Comparison of ENCODE assay signal across 9 cellular contexts in genomic region chr19:19554074-19555023, GRCh38. TPM values are rescaled to one million over a fixed set of nuclear protein-coding genes. Genes with fewer than 3 reads are reported as not detected.
DNase-seq lines count a peak whose midpoint lies in the region; TF ChIP-seq lines count a peak whose summit lies in the region.
"Had no signal": no experiment of that assay in that cellular context is flagged by ENCODE, and none has a peak within 500 bp of the region (broad histone marks: within the 10 kb centered on the region; RNA-seq: fewer than 3 reads in every experiment).

No MANE protein-coding gene starts in this region.

- H3K27me3 ChIP-seq in trophoblast cell (ENCODE audit: insufficient read depth, low read length): no peaks in the 10 kb centered on the region
- H3K27me3 ChIP-seq: SJSA1 had no signal

- H3K23ac ChIP-seq in trophoblast cell (ENCODE audit: low read length): no peak overlapping the region

- no peaks in the 10 kb centered on the region for H3K79me2 ChIP-seq in trophoblast cell (ENCODE audit: control insufficient read depth, insufficient read depth, low read length, poor library complexity)

- no peak overlapping the region for H2AFZ ChIP-seq in trophoblast cell (ENCODE audit: insufficient read depth, low read length, poor library complexity)

- H3K14ac ChIP-seq in trophoblast cell (ENCODE audit: low read length): no peak overlapping the region

- H3K9me3 ChIP-seq in trophoblast cell (ENCODE audit: insufficient read depth, low read depth, low read length): peaks cover 2% of the 10 kb centered on the region
- H3K9me3 ChIP-seq: SJSA1 had no signal

- H3K27ac ChIP-seq in trophoblast cell (ENCODE audit: low read depth, low read length): no peak overlapping the region
- H3K27ac ChIP-seq: SJSA1 had no signal

- no peak overlapping the region for H2BK12ac ChIP-seq in trophoblast cell (ENCODE audit: low read length)

- peak overlapping the region; percentile 23 for H3K4me3 ChIP-seq in trophoblast cell (ENCODE audit: low read depth, low read length)
- H3K4me3 ChIP-seq: SJSA1 had no signal

- no peak overlapping the region for H3K18ac ChIP-seq in trophoblast cell (ENCODE audit: low read length)

- no peak overlapping the region for H3K4ac ChIP-seq in trophoblast cell (ENCODE audit: low read depth, low read length)

- no peak overlapping the region for H4K91ac ChIP-seq in trophoblast cell (ENCODE audit: low read depth, low read length)

- H2BK120ac ChIP-seq in trophoblast cell (ENCODE audit: insufficient read depth, low read length, poor library complexity): no peak overlapping the region

- H4K12ac ChIP-seq in trophoblast cell (ENCODE audit: low read depth, low read length): no peak overlapping the region

- no CpG with 5 or more reads among the region's 34 CpGs for WGBS in trophoblast cell (ENCODE audit: extremely low coverage, insufficient coverage, insufficient read length)

- H2AK5ac ChIP-seq in trophoblast cell (ENCODE audit: low read length): no peak overlapping the region

- no peak overlapping the region for H2BK5ac ChIP-seq in trophoblast cell (ENCODE audit: low read depth, low read length, poor library complexity)

- DNase-seq in NCI-H748 treated with DMSO at 0.1 percent for 48 hours (lab: John Stamatoyannopoulos, UW) (peak; percentile 8), activated T-cell treated with anti-CD3 and anti-CD28 coated beads for 24 hours (ENCODE audit: low read depth) (peak; percentile 45), fibroblast of peridontal ligament (ENCODE audit: extremely low read depth) (peak; percentile 19), trophoblast cell (peak in 1 of 2 donors; percentile 72), Ammon's horn (ENCODE audit: low spot score) (no peak), HuH-7.5 (ENCODE audit: low spot score) (no peak), DMS79 treated with DMSO at 0.1 percent for 48 hours (lab: John Stamatoyannopoulos, UW) (no peak)

- no peak overlapping the region for H4K8ac ChIP-seq in trophoblast cell (ENCODE audit: low read depth, low read length)

- H3K79me1 ChIP-seq in trophoblast cell (ENCODE audit: low read length): no peaks in the 10 kb centered on the region

- no peaks in the 10 kb centered on the region for H3K36me3 ChIP-seq in trophoblast cell (ENCODE audit: control insufficient read depth in 1 of 2, insufficient read depth in 2 of 2, low read length in 2 of 2)
- H3K36me3 ChIP-seq: SJSA1 had no signal

- peaks cover 6 to 10% of the 10 kb centered on the region in 2 experiments for H3K4me1 ChIP-seq in trophoblast cell (ENCODE audit: control insufficient read depth in 1 of 2, insufficient read depth in 2 of 2, low read length in 2 of 2)
- H3K4me1 ChIP-seq: SJSA1 had no signal

- peak; percentile 90 for TF ChIP-seq CTCF in GM12872 (IDR thresholded peaks at IDR 0.05; ENCODE audit: insufficient read depth, low read depth, low read length)

- no peak overlapping the region for H3K9ac ChIP-seq in trophoblast cell (ENCODE audit: low read length)

- no peak overlapping the region for H3K4me2 ChIP-seq in trophoblast cell (ENCODE audit: low read length)

RNA-seq across cellular contexts. Expression of gene CILP2, which starts 16.3 kb away (rescaled TPM):
- 0.52 and 0.56 TPM in 2 replicates for polyA plus RNA-seq in trophoblast cell (2013)

RNA-seq across cellular contexts. Expression of gene YJEFN3, which starts 25.6 kb away (rescaled TPM):
- 4.5 and 4.6 TPM in 2 replicates for polyA plus RNA-seq in trophoblast cell (2013)

RNA-seq across cellular contexts. Expression of gene NDUFA13, which starts 38.3 kb away (rescaled TPM):
- 160 and 164 TPM in 2 replicates for polyA plus RNA-seq in trophoblast cell (2013)

RNA-seq across cellular contexts. Expression of gene TSSK6, which starts 39.0 kb away (rescaled TPM):
- polyA plus RNA-seq in trophoblast cell (2013): 1.1 and 1.4 TPM in 2 replicates

Comparison
In these comparisons a context has a peak if more than half of its experiments do, and no peak if none do; other contexts are left out.
1. DNase-seq: peak in NCI-H748 treated with DMSO at 0.1 percent for 48 hours (single experiment), activated T-cell treated with anti-CD3 and anti-CD28 coated beads for 24 hours (single experiment) and fibroblast of peridontal ligament (single experiment); none in Ammon's horn (single experiment), HuH-7.5 (single experiment) and DMS79 treated with DMSO at 0.1 percent for 48 hours (single experiment).